ENCODE assay signal across 1 cellular context in the genomic region with DNA sequence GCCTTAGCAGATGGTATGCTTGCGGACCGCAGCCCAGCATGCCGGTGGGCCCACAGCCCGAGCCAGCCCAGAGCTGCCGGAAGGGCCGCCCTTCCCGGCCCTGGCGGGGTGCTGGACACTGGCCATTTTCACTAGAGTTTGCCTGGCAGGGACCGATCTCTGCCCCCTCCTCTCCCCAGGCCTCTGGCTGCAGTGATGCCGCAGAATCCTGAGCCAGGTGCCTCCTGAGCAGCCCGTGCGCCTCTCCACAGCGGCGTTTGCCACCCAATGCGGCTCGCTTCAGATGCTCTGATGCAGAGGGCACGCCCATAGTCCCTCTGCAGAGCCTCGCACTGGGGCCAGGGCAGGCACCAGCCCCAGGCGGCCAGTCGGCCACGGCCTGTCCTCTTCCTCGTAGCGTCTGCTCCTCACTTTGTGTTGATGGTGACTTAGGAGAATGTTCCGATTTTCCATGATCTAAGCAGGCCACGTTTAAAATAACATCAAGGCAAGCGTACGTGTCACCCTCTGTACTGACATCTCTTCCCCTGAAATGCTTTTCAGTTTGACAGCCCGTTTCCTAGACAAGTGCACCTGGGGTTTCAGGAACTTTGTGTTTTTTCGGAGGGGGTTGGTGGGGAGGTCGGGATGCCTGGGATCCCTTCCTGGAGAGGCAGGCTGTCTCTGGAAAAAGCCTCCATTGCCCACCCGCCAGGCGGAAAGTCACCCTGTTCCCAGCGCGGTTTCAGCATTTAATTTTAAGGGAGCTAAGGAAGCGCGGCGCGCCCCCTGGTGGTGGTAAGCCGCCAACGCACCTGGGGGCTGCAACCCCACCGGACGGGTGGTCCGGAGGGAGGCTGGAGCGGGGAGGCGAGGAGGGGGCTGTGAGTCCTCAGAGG.
A peak's percentile ranks its signal among the peaks of the same experiment; 100 is the strongest.
TF ChIP-seq lines count a peak whose summit lies in the region.

No MANE protein-coding gene starts in this region.

TF ChIP-seq in HEK293, 187 proteins besides CTCF, POLR2A, EP300 and RAD21 (continued from another document):
- TF ChIP-seq, protein P1, sequence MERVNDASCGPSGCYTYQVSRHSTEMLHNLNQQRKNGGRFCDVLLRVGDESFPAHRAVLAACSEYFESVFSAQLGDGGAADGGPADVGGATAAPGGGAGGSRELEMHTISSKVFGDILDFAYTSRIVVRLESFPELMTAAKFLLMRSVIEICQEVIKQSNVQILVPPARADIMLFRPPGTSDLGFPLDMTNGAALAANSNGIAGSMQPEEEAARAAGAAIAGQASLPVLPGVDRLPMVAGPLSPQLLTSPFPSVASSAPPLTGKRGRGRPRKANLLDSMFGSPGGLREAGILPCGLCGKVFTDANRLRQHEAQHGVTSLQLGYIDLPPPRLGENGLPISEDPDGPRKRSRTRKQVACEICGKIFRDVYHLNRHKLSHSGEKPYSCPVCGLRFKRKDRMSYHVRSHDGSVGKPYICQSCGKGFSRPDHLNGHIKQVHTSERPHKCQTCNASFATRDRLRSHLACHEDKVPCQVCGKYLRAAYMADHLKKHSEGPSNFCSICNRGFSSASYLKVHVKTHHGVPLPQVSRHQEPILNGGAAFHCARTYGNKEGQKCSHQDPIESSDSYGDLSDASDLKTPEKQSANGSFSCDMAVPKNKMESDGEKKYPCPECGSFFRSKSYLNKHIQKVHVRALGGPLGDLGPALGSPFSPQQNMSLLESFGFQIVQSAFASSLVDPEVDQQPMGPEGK (tag by site-specific recombination; IDR thresholded peaks at IDR 0.05), result peak; percentile 84
- TF ChIP-seq ZNF654 (tag by site-specific recombination; IDR thresholded peaks at IDR 0.05; ENCODE audit: low read depth) (peak; percentile 54), ZXDB (tag by site-specific recombination; IDR thresholded peaks at IDR 0.05) (0 out of 2 replicates have a peak, but pooled peaks have one; percentile 27)
- TF ChIP-seq, protein P2, sequence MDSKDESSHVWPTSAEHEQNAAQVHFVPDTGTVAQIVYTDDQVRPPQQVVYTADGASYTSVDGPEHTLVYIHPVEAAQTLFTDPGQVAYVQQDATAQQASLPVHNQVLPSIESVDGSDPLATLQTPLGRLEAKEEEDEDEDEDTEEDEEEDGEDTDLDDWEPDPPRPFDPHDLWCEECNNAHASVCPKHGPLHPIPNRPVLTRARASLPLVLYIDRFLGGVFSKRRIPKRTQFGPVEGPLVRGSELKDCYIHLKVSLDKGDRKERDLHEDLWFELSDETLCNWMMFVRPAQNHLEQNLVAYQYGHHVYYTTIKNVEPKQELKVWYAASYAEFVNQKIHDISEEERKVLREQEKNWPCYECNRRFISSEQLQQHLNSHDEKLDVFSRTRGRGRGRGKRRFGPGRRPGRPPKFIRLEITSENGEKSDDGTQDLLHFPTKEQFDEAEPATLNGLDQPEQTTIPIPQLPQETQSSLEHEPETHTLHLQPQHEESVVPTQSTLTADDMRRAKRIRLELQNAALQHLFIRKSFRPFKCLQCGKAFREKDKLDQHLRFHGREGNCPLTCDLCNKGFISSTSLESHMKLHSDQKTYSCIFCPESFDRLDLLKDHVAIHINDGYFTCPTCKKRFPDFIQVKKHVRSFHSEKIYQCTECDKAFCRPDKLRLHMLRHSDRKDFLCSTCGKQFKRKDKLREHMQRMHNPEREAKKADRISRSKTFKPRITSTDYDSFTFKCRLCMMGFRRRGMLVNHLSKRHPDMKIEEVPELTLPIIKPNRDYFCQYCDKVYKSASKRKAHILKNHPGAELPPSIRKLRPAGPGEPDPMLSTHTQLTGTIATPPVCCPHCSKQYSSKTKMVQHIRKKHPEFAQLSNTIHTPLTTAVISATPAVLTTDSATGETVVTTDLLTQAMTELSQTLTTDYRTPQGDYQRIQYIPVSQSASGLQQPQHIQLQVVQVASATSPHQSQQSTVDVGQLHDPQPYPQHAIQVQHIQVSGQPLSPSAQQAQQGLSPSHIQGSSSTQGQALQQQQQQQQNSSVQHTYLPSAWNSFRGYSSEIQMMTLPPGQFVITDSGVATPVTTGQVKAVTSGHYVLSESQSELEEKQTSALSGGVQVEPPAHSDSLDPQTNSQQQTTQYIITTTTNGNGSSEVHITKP (tag by site-specific recombination; IDR thresholded peaks at IDR 0.05), result no peak
TF ChIP-seq in HEK293: peak in this region for 11.
